7 cellular contexts compared by ENCODE assay signal in genomic region chr2:203909192-203909945, GRCh38. TPM values are rescaled to one million over a fixed set of nuclear protein-coding genes. Genes with fewer than 3 reads are reported as not detected.
DNase-seq lines count a peak whose midpoint lies in the region; ATAC-seq and TF ChIP-seq lines count a peak whose summit lies in the region.

No MANE protein-coding gene starts in this region.

- H3K4ac ChIP-seq in IMR-90 (ENCODE audit: low read depth, low read length): no peak overlapping the region

- peak overlapping the region; percentile 57; the same call in 1 of the 2 replicates for H3K27ac ChIP-seq in IMR-90 (ENCODE audit: insufficient read depth, low read length)

- H2BK15ac ChIP-seq in IMR-90 (ENCODE audit: low read depth, low read length): no peak overlapping the region

- H2BK20ac ChIP-seq in IMR-90 (ENCODE audit: low read depth, low read length): peak overlapping the region; percentile 15; the same call in 1 of the 2 replicates

- peak overlapping the region; percentile 20; the same call in 1 of the 2 replicates for H3K4me3 ChIP-seq in IMR-90 (ENCODE audit: insufficient read depth, low read depth, low read length)

- H3K23ac ChIP-seq in IMR-90 (ENCODE audit: low read depth, low read length): 0 out of 2 replicates have a peak overlapping the region, but pooled peaks have one; percentile 20

- H2AK9ac ChIP-seq in IMR-90 (replicated peaks; ENCODE audit: low read depth, low read length, poor library complexity): no peak overlapping the region

- no peak overlapping the region for H4K91ac ChIP-seq in IMR-90 (ENCODE audit: insufficient read depth, low read depth, low read length)

- ATAC-seq in IMR-90 (ENCODE audit: low read depth): peak; percentile 94
- no peak for ATAC-seq in HG02798 (IDR thresholded peaks at IDR 0.05; ENCODE audit: poor library complexity, unreplicated experiment)

- peak overlapping the region; percentile 64 for H3K4me2 ChIP-seq in IMR-90 (ENCODE audit: low read depth, low read length)

- peak; percentile 85 for TF ChIP-seq RAD21 in IMR-90 (IDR thresholded peaks at IDR 0.05; ENCODE audit: low read length)

- H2BK5ac ChIP-seq in IMR-90 (ENCODE audit: low read depth, low read length, poor library complexity, severe bottlenecking): peak overlapping the region; percentile 63

- H3K9me1 ChIP-seq in IMR-90 (ENCODE audit: insufficient read depth, low read length): no peaks in the 10 kb centered on the region

- H3K18ac ChIP-seq in IMR-90 (ENCODE audit: low read depth, low read length): no peak overlapping the region; the same call in 1 of the 2 replicates

- POLR2A ChIA-PET in IMR-90 (lab: Charles Lee; ENCODE audit: unreplicated experiment): interaction anchor here (0.7 kb wide), 1 partner anchor 1093 kb away, joined by 3 read pairs; no protein-coding TSS in a partner anchor

- in situ Hi-C loops in IMR-90 (cut with MboI; ENCODE audit: low sequenced_read_pairs): loop anchor here (25.0 kb wide), 1 partner anchor 1322 kb away; no protein-coding TSS in a partner anchor

- no peak overlapping the region; the same call in 1 of the 2 replicates for H3K14ac ChIP-seq in IMR-90 (replicated peaks; ENCODE audit: low read depth, low read length)

- H2BK120ac ChIP-seq in IMR-90 (ENCODE audit: low read depth, low read length): peak overlapping the region; percentile 23; the same call in 1 of the 2 replicates

- TF ChIP-seq POLR2A in IMR-90 (IDR thresholded peaks at IDR 0.05; ENCODE audit: low read depth, low read length): no peak

- peak overlapping the region; percentile 46 for H2AFZ ChIP-seq in IMR-90 (replicated peaks; ENCODE audit: low read length, poor library complexity)

- H4K5ac ChIP-seq in IMR-90 (ENCODE audit: low read depth, low read length): no peak overlapping the region

- no peak overlapping the region for H3K56ac ChIP-seq in IMR-90 (ENCODE audit: extremely low read depth, insufficient read depth, low read length)

- H3K36me3 ChIP-seq in IMR-90 (ENCODE audit: control insufficient read depth, insufficient read depth, low read length): no peaks in the 10 kb centered on the region

- peak overlapping the region; percentile 52; the same call in 1 of the 2 replicates for H3K9ac ChIP-seq in IMR-90 (ENCODE audit: low read depth, low read length)

- dilution Hi-C loops in IMR-90 (cut with HindIII; ENCODE audit: low sequenced_read_pairs, unreplicated experiment): no loop called here

- DNase-seq in ELF-1 (ENCODE audit: low read depth, low spot score): peak; percentile 20
- peak; percentile 80 for DNase-seq in IMR-90
- peak; percentile 34 for DNase-seq in SKM-1 treated with dmso at 0.1 percent for 144 hours (lab: John Stamatoyannopoulos, UW; ENCODE audit: unreplicated experiment)
- DNase-seq in epidermal melanocyte (ENCODE audit: insufficient read length, low spot score): peak; percentile 73
- peak; percentile 83 for DNase-seq in myocyte (ENCODE audit: low read depth)
- DNase-seq in NCI-H2029 treated with DMSO at 0.1 percent for 48 hours (lab: John Stamatoyannopoulos, UW): no peak

- intact Hi-C loops in IMR-90 (cut with micrococcal nuclease): loop anchor here (1.0 to 5.0 kb wide), 5 partner anchors 92 to 1335 kb away; no protein-coding TSS in a partner anchor

- no peaks in the 10 kb centered on the region for H4K20me1 ChIP-seq in IMR-90 (ENCODE audit: insufficient read depth, low read length)

- H3K27me3 ChIP-seq in IMR-90 (ENCODE audit: control insufficient read depth, insufficient read depth, low read length): no peaks in the 10 kb centered on the region; the same call in 1 of the 2 replicates

- CTCF ChIA-PET in IMR-90 (lab: Yijun Ruan, JAX): interaction anchor here (0.5 to 1.2 kb wide), 7 partner anchors 8 to 485 kb away, joined by 3 to 7 read pairs (median 4); no protein-coding TSS in a partner anchor

- H4K8ac ChIP-seq in IMR-90 (ENCODE audit: low read depth in 2 of 2, low read length in 2 of 2): peak overlapping the region in 1 of 2 experiments; percentile 37; a peak in 1 of 4 replicates

- no peaks in the 10 kb centered on the region for H3K9me3 ChIP-seq in IMR-90 (ENCODE audit: control insufficient read depth, insufficient read depth, low read length)

- no peak overlapping the region for H2AK5ac ChIP-seq in IMR-90 (ENCODE audit: low read depth, low read length)

- TF ChIP-seq CTCF in IMR-90 (conservative IDR thresholded peaks at IDR 0.05; ENCODE audit: low read depth, low read length): peak; percentile 85

- no CpG with 5 or more reads among the region's 8 CpGs for WGBS in IMR-90 (ENCODE audit: extremely low coverage in 2 of 2, insufficient read length in 1 of 2), 2 experiments

- BruUV-seq in IMR-90 (replicated peaks; lab: Mats Ljungman, UMichigan): no TSS peak

- H3K79me1 ChIP-seq in IMR-90 (ENCODE audit: low read depth in 1 of 2, low read length in 2 of 2): no peaks in the 10 kb centered on the region

- peaks cover 3% of the 10 kb centered on the region; the same call in 1 of the 2 replicates for H3K4me1 ChIP-seq in IMR-90 (ENCODE audit: control insufficient read depth, insufficient read depth, low read length)

TF ChIP-seq in IMR-90, 13 proteins besides CTCF, POLR2A, EP300 and RAD21:
- TF ChIP-seq NFE2L2 (IDR thresholded peaks at IDR 0.05; ENCODE audit: low read depth, low read length) (0 out of 2 replicates have a peak, but pooled peaks have one; percentile 11), ELK1 (IDR thresholded peaks at IDR 0.05; ENCODE audit: borderline replicate concordance, low read depth, low read length) (no peak), BHLHE40 (IDR thresholded peaks at IDR 0.05; ENCODE audit: low read depth, low read length) (no peak), CEBPB (IDR thresholded peaks at IDR 0.05; ENCODE audit: low read depth, low read length) (no peak), SMC3 (IDR thresholded peaks at IDR 0.05; ENCODE audit: low read depth, low read length) (peak; percentile 77)

RNA-seq across cellular contexts. Expression of gene ICOS, which starts 27.2 kb away (rescaled TPM):
- total RNA-seq in IMR-90 (2012; rRNA removed) (not detected in 2 replicates), myocyte (not detected in 2 replicates)
- not detected in 2 replicates for polyA plus RNA-seq in IMR-90 (2012; rRNA removed)
- polyA plus RNA-seq in IMR-90 (2012; cell fraction: cytosol; rRNA removed): not detected in 2 replicates
- not detected in 2 replicates for polyA plus RNA-seq in IMR-90 (2012; cell fraction: nucleus; rRNA removed; ENCODE audit: low replicate concordance)
- 0.04 TPM for polyA plus RNA-seq in myocyte (2012)

RNA-seq across cellular contexts. Expression of gene CTLA4, which starts 41.8 kb away (rescaled TPM):
- total RNA-seq in IMR-90 (2012; rRNA removed) (not detected in 2 replicates), myocyte (not detected in 2 replicates)
- polyA plus RNA-seq in IMR-90 (2012; rRNA removed): not detected in 2 replicates
- not detected in 2 replicates for polyA plus RNA-seq in IMR-90 (2012; cell fraction: cytosol; rRNA removed)
- 0.17 TPM in 1 of 2 replicates, not detected in the other for polyA plus RNA-seq in IMR-90 (2012; cell fraction: nucleus; rRNA removed; ENCODE audit: low replicate concordance)
- polyA plus RNA-seq in myocyte (2012): 1.5 TPM
